In genomic region chr9:137550958-137551655, GRCh38 we compare ENCODE assay signal across 8 cellular contexts. TPM values are rescaled to one million over a fixed set of nuclear protein-coding genes. Genes with fewer than 3 reads are reported as not detected.
DNase-seq lines count a peak whose midpoint lies in the region; ATAC-seq and TF ChIP-seq lines count a peak whose summit lies in the region.

No MANE protein-coding gene starts in this region.

- TF ChIP-seq POLR2A in GM18505 (IDR thresholded peaks at IDR 0.05; ENCODE audit: borderline replicate concordance, extremely low read depth, insufficient read depth, insufficient read length): no peak

- H3K4me3 ChIP-seq in AG04450 (ENCODE audit: low read depth, low read length) (peak overlapping the region; percentile 67), fibroblast of villous mesenchyme (ENCODE audit: low read depth, low read length) (peak overlapping the region; percentile 69), osteoblast (ENCODE audit: insufficient read depth, low read length) (peak overlapping the region; percentile 74)

- peak; percentile 15 for DNase-seq in AG04450 (ENCODE audit: low read depth, low spot score)
- peak; percentile 12 for DNase-seq in NCI-H1694 (lab: John Stamatoyannopoulos, UW)
- peak; percentile 70 for DNase-seq in fibroblast of villous mesenchyme (ENCODE audit: low read depth)
- no peak for DNase-seq in osteoblast (ENCODE audit: insufficient read length, low spot score, missing footprints)
- DNase-seq in stimulated activated CD4-positive, alpha-beta T cell treated with anti-CD3 and anti-CD28 coated beads, Interleukin-12 subunit alpha, Interleukin-12 subunit beta, amount 100 ng/mL, for 4 hours: no peak

- POLR2A ChIA-PET in AG04450 (lab: Yijun Ruan, JAX): interaction anchor here (0.6 to 1.3 kb wide), 2 partner anchors 16 to 272 kb away, joined by 3 to 7 read pairs; no protein-coding TSS in a partner anchor

- H4K20me1 ChIP-seq in osteoblast (ENCODE audit: insufficient read depth, low read length): peaks cover 5% of the 10 kb centered on the region

- peak; percentile 40 for ATAC-seq in GM18505 (IDR thresholded peaks at IDR 0.05; ENCODE audit: unreplicated experiment)
- ATAC-seq in HG02885 (IDR thresholded peaks at IDR 0.05; ENCODE audit: poor library complexity, unreplicated experiment): peak; percentile 58

- peak; percentile 52 for TF ChIP-seq CTCF in AG04450 (IDR thresholded peaks at IDR 0.05; ENCODE audit: low read depth, low read length)
- TF ChIP-seq CTCF in VCaP (conservative IDR thresholded peaks at IDR 0.05): peak; percentile 69
- peak; percentile 53 for TF ChIP-seq CTCF in fibroblast of villous mesenchyme (IDR thresholded peaks at IDR 0.05; ENCODE audit: insufficient read depth, low read depth, low read length)
- TF ChIP-seq CTCF in osteoblast (IDR thresholded peaks at IDR 0.05; ENCODE audit: extremely low read depth, low read depth, low read length): peak; percentile 23

- H3K27me3 ChIP-seq in AG04450 (ENCODE audit: control insufficient read depth, insufficient read depth, low read length) (no peaks in the 10 kb centered on the region), osteoblast (ENCODE audit: insufficient read depth, low read length) (no peaks in the 10 kb centered on the region)

- peaks cover 21% of the 10 kb centered on the region for H3K36me3 ChIP-seq in osteoblast (ENCODE audit: insufficient read depth, low read length)

- CTCF ChIA-PET in AG04450 (lab: Charles Lee): no interaction called here

- peak overlapping the region; percentile 82 for H3K4me2 ChIP-seq in osteoblast (ENCODE audit: insufficient read depth, low read length)

- H3K27ac ChIP-seq in AG04450 (ENCODE audit: low read depth, low read length): no peak overlapping the region
- peak overlapping the region; percentile 87 for H3K27ac ChIP-seq in VCaP
- no peak overlapping the region for H3K27ac ChIP-seq in osteoblast (ENCODE audit: low read depth, low read length)

- peak overlapping the region; percentile 72 for H2AFZ ChIP-seq in osteoblast (ENCODE audit: low read length)

- H3K79me2 ChIP-seq in osteoblast (ENCODE audit: insufficient read depth, low read length): peaks cover 14% of the 10 kb centered on the region

- H3K4me1 ChIP-seq in osteoblast (ENCODE audit: insufficient read depth, low read length): peaks cover 6% of the 10 kb centered on the region

- H3K9me3 ChIP-seq in AG04450 (ENCODE audit: control insufficient read depth, insufficient read depth, low read length) (peaks cover 6% of the 10 kb centered on the region; the same call in 1 of the 2 replicates), osteoblast (ENCODE audit: low read depth, low read length) (no peaks in the 10 kb centered on the region)

RNA-seq across cellular contexts. Expression of gene MRPL41, which starts 0.6 kb away (rescaled TPM):
- polyA plus RNA-seq in AG04450 (2011; rRNA removed): 12.3 and 15.6 TPM in 2 replicates
- 2.8 and 4.4 TPM in 2 replicates for polyA minus RNA-seq in AG04450 (2011; rRNA and poly(A)+ RNA removed)
- total RNA-seq in fibroblast of villous mesenchyme (41.5 and 58.0 TPM in 2 replicates), osteoblast (26.2 and 30.4 TPM in 2 replicates)

RNA-seq across cellular contexts. Expression of gene PNPLA7, which starts 0.9 kb away (rescaled TPM):
- 0.26 and 0.42 TPM in 2 replicates for polyA plus RNA-seq in AG04450 (2011; rRNA removed)
- polyA minus RNA-seq in AG04450 (2011; rRNA and poly(A)+ RNA removed): 0.30 and 0.37 TPM in 2 replicates
- total RNA-seq in fibroblast of villous mesenchyme (0.64 and 1.3 TPM in 2 replicates), osteoblast (1.8 and 2.7 TPM in 2 replicates)

RNA-seq across cellular contexts. Expression of gene DPH7, which starts 27.6 kb away (rescaled TPM):
- polyA plus RNA-seq in AG04450 (2011; rRNA removed): 19.5 and 21.9 TPM in 2 replicates
- polyA minus RNA-seq in AG04450 (2011; rRNA and poly(A)+ RNA removed): 14.7 and 19.8 TPM in 2 replicates
- total RNA-seq in fibroblast of villous mesenchyme: 22.0 and 22.5 TPM in 2 replicates
- total RNA-seq in osteoblast: 20.3 and 26.2 TPM in 2 replicates

RNA-seq across cellular contexts. Expression of gene ZMYND19, which starts 39.2 kb away (rescaled TPM):
- 11.4 and 11.6 TPM in 2 replicates for polyA plus RNA-seq in AG04450 (2011; rRNA removed)
- polyA minus RNA-seq in AG04450 (2011; rRNA and poly(A)+ RNA removed): 6.5 and 10.5 TPM in 2 replicates
- 18.0 and 18.6 TPM in 2 replicates for total RNA-seq in fibroblast of villous mesenchyme
- 10.5 and 14.1 TPM in 2 replicates for total RNA-seq in osteoblast

RNA-seq across cellular contexts. Expression of gene ARRDC1, which starts 54.4 kb away (rescaled TPM):
- polyA plus RNA-seq in AG04450 (2011; rRNA removed): 12.1 and 14.5 TPM in 2 replicates
- 12.2 and 21.0 TPM in 2 replicates for polyA minus RNA-seq in AG04450 (2011; rRNA and poly(A)+ RNA removed)
- total RNA-seq in fibroblast of villous mesenchyme (12.5 and 15.1 TPM in 2 replicates), osteoblast (11.9 and 15.0 TPM in 2 replicates)

Comparison
In these comparisons a context has a peak if more than half of its experiments do, and no peak if none do; other contexts are left out.
1. DNase-seq: peak in AG04450 (single experiment), NCI-H1694 (single experiment) and fibroblast of villous mesenchyme (single experiment); none in osteoblast (single experiment) and stimulated activated CD4-positive, alpha-beta T cell treated with anti-CD3 and anti-CD28 coated beads, Interleukin-12 subunit alpha, Interleukin-12 subunit beta, amount 100 ng/mL, for 4 hours (single experiment).
2. Peak in every context shown above with its lines, with median percentiles within 50 percentile points of each other: H3K4me3 ChIP-seq and CTCF ChIP-seq.